Comparison of ENCODE assay signal across 14 cellular contexts in genomic region chr3:33773627-33774026, GRCh38.
"Had no signal": no experiment of that assay in that cellular context is flagged by ENCODE, and none has a peak within 500 bp of the region (broad histone marks: within the 10 kb centered on the region; RNA-seq: fewer than 3 reads in every experiment).

No MANE protein-coding gene starts in this region.

- H3K27me3 ChIP-seq: brain microvascular endothelial cell, ovary, right lobe of liver, stomach, testis, upper lobe of right lung had no signal

- H3K4me3 ChIP-seq: ovary, right lobe of liver, stomach, testis, upper lobe of right lung had no signal

- H3K4me1 ChIP-seq: right lobe of liver, stomach, testis, upper lobe of right lung had no signal

- ATAC-seq: activated CD8-positive, alpha-beta T cell treated with anti-CD3 and anti-CD28 coated beads for 36 hours; left ventricle myocardium superior; right lobe of liver; upper lobe of right lung had no signal

- H3K9me3 ChIP-seq: ovary, right lobe of liver, stomach, testis, upper lobe of right lung had no signal

- H3K36me3 ChIP-seq: brain microvascular endothelial cell, ovary, right lobe of liver, stomach, upper lobe of right lung had no signal

- H3K27ac ChIP-seq: brain microvascular endothelial cell, ovary, right lobe of liver, stomach, testis, upper lobe of right lung had no signal

- DNase-seq: activated CD8-positive, alpha-beta T cell treated with anti-CD3 and anti-CD28 coated beads for 36 hours; activated effector memory CD4-positive, alpha-beta T cell treated with anti-CD3 and anti-CD28 coated beads, Interleukin-2, amount 50 U/mL, for 16 hours; activated T-cell treated with anti-CD3 and anti-CD28 coated beads, Interleukin-2, amount 50 U/mL, for 48 hours; brain microvascular endothelial cell; effector memory CD4-positive, alpha-beta T cell; hypothalamus; kidney glomerular epithelial cell; left ventricle myocardium superior; ovary; right lobe of liver; stimulated activated CD4-positive, alpha-beta T cell treated with anti-CD3 and anti-CD28 coated beads, Interleukin-1b, Interleukin-23, amount 100 ng/mL, for 48 hours; stomach; testis; upper lobe of right lung had no signal
